In genomic region chr6:14023855-14024254, GRCh38 we compare ENCODE assay signal across 19 cellular contexts.
"Had no signal": no experiment of that assay in that cellular context is flagged by ENCODE, and none has a peak within 500 bp of the region (broad histone marks: within the 10 kb centered on the region; RNA-seq: fewer than 3 reads in every experiment).

No MANE protein-coding gene starts in this region.

- H3K36me3 ChIP-seq: left lung, prostate gland, tibial nerve, uterus had no signal

- DNase-seq: activated CD4-positive, alpha-beta T cell treated with anti-CD3 and anti-CD28 coated beads, Interleukin-2, amount 50 U/mL, for 1 hour; activated CD4-positive, CD25-positive, alpha-beta regulatory T cell treated with anti-CD3 and anti-CD28 coated beads, Interleukin-2, amount 50 U/mL, for 72 hours; activated CD8-positive, alpha-beta memory T cell treated with anti-CD3 and anti-CD28 coated beads, Interleukin-2, amount 50 U/mL, for 4 hours; activated effector memory CD4-positive, alpha-beta T cell treated with anti-CD3 and anti-CD28 coated beads, Interleukin-2, amount 50 U/mL, for 16 hours; activated T-cell treated with anti-CD3 and anti-CD28 coated beads, Interleukin-2, amount 50 U/mL, for 48 hours; amniotic stem cell; caudate nucleus; effector memory CD8-positive, alpha-beta T cell; foreskin fibroblast; hippocampal formation; kidney; left lung; right cardiac atrium; stimulated activated CD4-positive, alpha-beta T cell treated with anti-CD3 and anti-CD28 coated beads, Interleukin-2, amount 100 ng/mL, for 48 hours; uterus had no signal

- FAIRE-seq: kidney had no signal

- H3K4me1 ChIP-seq: left lung, prostate gland, tibial nerve, uterus had no signal

- H3K9me3 ChIP-seq: left lung, prostate gland, tibial nerve, uterus had no signal

- H3K27me3 ChIP-seq: uterus had no signal

- ATAC-seq: activated naive CD4-positive, alpha-beta T cell treated with anti-CD3 and anti-CD28 coated beads, Interleukin-2, amount 50 U/mL, for 72 hours; effector memory CD8-positive, alpha-beta T cell; left lung; natural killer cell treated with Interleukin-12 subunit alpha and Interleukin-12 subunit beta and Interleukin-15 and Interleukin-18, amount 100 ng/mL, for 72 hours; right cardiac atrium had no signal

- H3K27ac ChIP-seq: left lung, prostate gland, tibial nerve, uterus had no signal

- H3K4me3 ChIP-seq: left lung, prostate gland, tibial nerve, uterus had no signal
